8 cellular contexts compared by ENCODE assay signal in the genomic region with DNA sequence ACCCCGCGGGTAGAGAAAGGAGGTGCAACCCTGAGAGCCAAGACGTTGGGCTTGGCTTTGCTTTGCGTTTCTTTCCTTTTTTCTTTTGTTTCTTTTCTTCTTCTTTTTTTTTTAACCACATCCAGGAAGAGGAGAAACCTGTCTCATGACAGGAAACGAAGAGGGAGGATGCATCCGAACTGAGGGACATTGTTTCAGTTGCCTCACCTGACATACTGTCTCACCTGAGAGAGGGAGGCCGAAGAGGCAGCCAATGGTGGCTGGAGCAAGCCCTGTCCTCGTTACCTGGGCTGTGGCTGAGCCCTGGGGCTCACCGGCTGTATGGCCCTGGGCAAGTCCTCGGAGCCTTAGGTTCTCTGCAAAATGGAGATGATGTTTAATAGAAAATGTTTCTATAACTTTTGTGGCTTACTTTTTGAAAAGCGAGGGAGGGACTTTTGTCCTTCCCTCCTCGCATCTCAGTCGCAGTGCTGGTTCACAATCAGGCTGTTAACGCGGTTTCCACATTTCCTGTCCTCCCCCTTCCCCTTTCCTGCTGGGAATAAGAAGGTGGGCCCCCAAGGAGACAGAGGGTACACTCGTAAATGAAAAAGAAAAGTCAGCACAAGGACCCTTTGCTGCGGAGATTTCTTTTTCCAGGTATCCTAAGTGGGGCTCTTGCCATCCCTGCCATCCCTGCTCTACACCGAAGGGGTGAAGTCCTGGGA. TPM values are rescaled to one million over a fixed set of nuclear protein-coding genes. Genes with fewer than 3 reads are reported as not detected.
A peak's percentile ranks its signal among the peaks of the same experiment; 100 is the strongest.
DNase-seq lines count a peak whose midpoint lies in the region; ATAC-seq, FAIRE-seq and TF ChIP-seq lines count a peak whose summit lies in the region.

No MANE protein-coding gene starts in this region.

- H3K79me2 ChIP-seq in endothelial cell of umbilical vein (ENCODE audit: control insufficient read depth, insufficient read depth, low read length) = peaks cover 63% of the 10 kb centered on the region

- POLR2A ChIA-PET in endothelial cell of umbilical vein (lab: Charles Lee) = interaction anchor here (1.1 kb wide), 1 partner anchor 26 kb away, joined by 3 read pairs; no protein-coding TSS in a partner anchor

- CTCF ChIA-PET in endothelial cell of umbilical vein (lab: Charles Lee) = interaction anchor here (0.9 to 2.3 kb wide), 6 partner anchors 27 to 82 kb away, joined by 3 to 18 read pairs (median 8); partner anchors contain the start of genes ARHGAP31 and B4GALT4

- intact Hi-C loops in endothelial cell of umbilical vein (cut with micrococcal nuclease) = loop anchor here (1.0 kb wide), 4 partner anchors 27 to 48 kb away; partner anchors contain the start of gene ARHGAP31
- intact Hi-C loops in pancreas (cut with DNase I) = no loop called here

- TF ChIP-seq CTCF in C4-2B (conservative IDR thresholded peaks at IDR 0.05) (no peak), endothelial cell of umbilical vein (IDR thresholded peaks at IDR 0.05; ENCODE audit: extremely low read depth in 1 of 2, insufficient read depth in 1 of 2, low read depth in 1 of 2, low read length in 2 of 2) (no peak), pancreas (IDR thresholded peaks at IDR 0.05) (no peak)

- H3K27me3 ChIP-seq in endothelial cell of umbilical vein (ENCODE audit: control insufficient read depth in 2 of 2, insufficient read depth in 2 of 2, low read length in 2 of 2) (no peaks in the 10 kb centered on the region), pancreas (no peaks in the 10 kb centered on the region)

- H3K9ac ChIP-seq in endothelial cell of umbilical vein (replicated peaks; ENCODE audit: extremely low read depth, insufficient read depth, low read length) = peak overlapping the region; percentile 67

- peak; percentile 36 for ATAC-seq in GM19395 (IDR thresholded peaks at IDR 0.05; ENCODE audit: unreplicated experiment)
- ATAC-seq in HG03457 (IDR thresholded peaks at IDR 0.05; ENCODE audit: unreplicated experiment) = peak; percentile 27
- peak; percentile 22 to 49 (median 30) for ATAC-seq in pancreas

- peak; percentile 54 for FAIRE-seq in endothelial cell of umbilical vein (lab: Jason Lieb, UNC)
- no peak for FAIRE-seq in pancreas (lab: Jason Lieb, UNC)

- BruUV-seq in endothelial cell of umbilical vein (replicated peaks; lab: Mats Ljungman, UMichigan) = TSS peak; percentile 51

- H3K36me3 ChIP-seq in endothelial cell of umbilical vein (ENCODE audit: control insufficient read depth in 2 of 2, extremely low read depth in 1 of 2, insufficient read depth in 2 of 2, low read length in 2 of 2) = no peaks in the 10 kb centered on the region
- no peaks in the 10 kb centered on the region for H3K36me3 ChIP-seq in pancreas

- H3K4me3 ChIP-seq in endothelial cell of umbilical vein (replicated peaks in 1 of 3; ENCODE audit: insufficient read depth in 1 of 3, low read depth in 1 of 3, low read length in 3 of 3) = peak overlapping the region in 2 of 3 experiments; percentile 36 to 44
- H3K4me3 ChIP-seq in pancreas = peak overlapping the region; percentile 48 to 82 (median 62)

- peak; percentile 42 for DNase-seq in T-helper 9 cell
- no peak for DNase-seq in endothelial cell of umbilical vein (ENCODE audit: low read depth, low spot score)
- peak in 2 of 6 donors; percentile 34 to 58 for DNase-seq in pancreas
- no peak for DNase-seq in retina
- no peak for DNase-seq in epidermal melanocyte (ENCODE audit: insufficient read length, low spot score)

- H2AFZ ChIP-seq in endothelial cell of umbilical vein (ENCODE audit: low read depth, low read length) = no peak overlapping the region

- no peaks in the 10 kb centered on the region for H4K20me1 ChIP-seq in endothelial cell of umbilical vein (replicated peaks; ENCODE audit: control insufficient read depth, extremely low read depth, insufficient read depth, low read length)

- dilution Hi-C loops in endothelial cell of umbilical vein (cut with MboI; ENCODE audit: extremely low pct_ligation_motif_present, low sequenced_read_pairs) = no loop called here

- H3K27ac ChIP-seq in C4-2B = peak overlapping the region; percentile 74
- peak overlapping the region; percentile 61 for H3K27ac ChIP-seq in endothelial cell of umbilical vein (ENCODE audit: insufficient read depth, low read depth, low read length)
- peak overlapping the region; percentile 78 to 97 (median 87) for H3K27ac ChIP-seq in pancreas

- H3K4me2 ChIP-seq in endothelial cell of umbilical vein (ENCODE audit: insufficient read depth, low read length) = peak overlapping the region; percentile 90

- H3K4me1 ChIP-seq in endothelial cell of umbilical vein (ENCODE audit: control insufficient read depth, extremely low read depth, insufficient read depth, low read length) = peaks cover 22% of the 10 kb centered on the region
- peaks cover 0 to 10% (median 5%) of the 10 kb centered on the region in 3 donors for H3K4me1 ChIP-seq in pancreas

- TF ChIP-seq POLR2A in endothelial cell of umbilical vein (IDR thresholded peaks at IDR 0.05; ENCODE audit: low read depth, low read length) = no peak

- no peaks in the 10 kb centered on the region for H3K9me1 ChIP-seq in endothelial cell of umbilical vein (replicated peaks; ENCODE audit: control insufficient read depth, extremely low read depth, insufficient read depth, low read length)

- 40 to 47% methylated on average over 17 to 18 of the region's 18 CpGs for WGBS in pancreas, 2 donors

- H3K9me3 ChIP-seq in endothelial cell of umbilical vein (replicated peaks; ENCODE audit: control insufficient read depth, insufficient read depth, low read length) (no peaks in the 10 kb centered on the region), pancreas (no peaks in the 10 kb centered on the region)

TF ChIP-seq in endothelial cell of umbilical vein, 7 proteins besides CTCF, POLR2A, EP300 and RAD21:
- TF ChIP-seq EZH2 (IDR thresholded peaks at IDR 0.05; ENCODE audit: borderline replicate concordance, low read depth, low read length, severe bottlenecking) (no peak), MYC (IDR thresholded peaks at IDR 0.05; ENCODE audit: low read depth, low read length) (no peak), FOS (IDR thresholded peaks at IDR 0.05; ENCODE audit: borderline replicate concordance, insufficient read depth, low read length) (no peak), POLR2AphosphoS5 (IDR thresholded peaks at IDR 0.05; ENCODE audit: insufficient read depth, low read depth, low read length) (no peak), JUN (IDR thresholded peaks at IDR 0.05; ENCODE audit: borderline replicate concordance, insufficient read depth, insufficient read length, low read depth) (no peak), GATA2 (IDR thresholded peaks at IDR 0.05; ENCODE audit: insufficient read depth, insufficient read length, low read depth, low read length) (no peak)
- TF ChIP-seq, protein P1, sequence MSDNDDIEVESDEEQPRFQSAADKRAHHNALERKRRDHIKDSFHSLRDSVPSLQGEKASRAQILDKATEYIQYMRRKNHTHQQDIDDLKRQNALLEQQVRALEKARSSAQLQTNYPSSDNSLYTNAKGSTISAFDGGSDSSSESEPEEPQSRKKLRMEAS (IDR thresholded peaks at IDR 0.05; ENCODE audit: insufficient read depth, insufficient read length) = no peak
TF ChIP-seq in endothelial cell of umbilical vein: peak in this region for 0.

RNA-seq across cellular contexts. Expression of gene ARHGAP31, which starts 29.4 kb away (rescaled TPM):
- 64.8 and 65.8 TPM in 2 replicates for total RNA-seq in endothelial cell of umbilical vein
- polyA plus RNA-seq in endothelial cell of umbilical vein = 20.1 and 25.5 TPM in 2 replicates
- polyA plus RNA-seq in endothelial cell of umbilical vein (2011; cell fraction: cytosol; rRNA removed) = 22.9 and 25.4 TPM in 2 replicates
- 26.6 and 29.0 TPM in 2 replicates for polyA plus RNA-seq in endothelial cell of umbilical vein (2011; cell fraction: nucleus; rRNA removed)
- 17.0 and 24.7 TPM in 2 replicates for polyA plus RNA-seq in endothelial cell of umbilical vein (2012)
- 78.6 and 96.2 TPM in 2 replicates for polyA minus RNA-seq in endothelial cell of umbilical vein
- polyA minus RNA-seq in endothelial cell of umbilical vein (2011; cell fraction: cytosol; rRNA and poly(A)+ RNA removed) = not detected
- polyA minus RNA-seq in endothelial cell of umbilical vein (2011; cell fraction: nucleus; rRNA and poly(A)+ RNA removed) = 39.7 and 43.3 TPM in 2 replicates
- 1 to 10 TPM; 2.6 to 8.3 (median 3.5) TPM for total RNA-seq in pancreas
- 1 to 10 TPM; 1.5 TPM for polyA plus RNA-seq in pancreas
